Comparison of ENCODE assay signal across 14 cellular contexts in the genomic region with DNA sequence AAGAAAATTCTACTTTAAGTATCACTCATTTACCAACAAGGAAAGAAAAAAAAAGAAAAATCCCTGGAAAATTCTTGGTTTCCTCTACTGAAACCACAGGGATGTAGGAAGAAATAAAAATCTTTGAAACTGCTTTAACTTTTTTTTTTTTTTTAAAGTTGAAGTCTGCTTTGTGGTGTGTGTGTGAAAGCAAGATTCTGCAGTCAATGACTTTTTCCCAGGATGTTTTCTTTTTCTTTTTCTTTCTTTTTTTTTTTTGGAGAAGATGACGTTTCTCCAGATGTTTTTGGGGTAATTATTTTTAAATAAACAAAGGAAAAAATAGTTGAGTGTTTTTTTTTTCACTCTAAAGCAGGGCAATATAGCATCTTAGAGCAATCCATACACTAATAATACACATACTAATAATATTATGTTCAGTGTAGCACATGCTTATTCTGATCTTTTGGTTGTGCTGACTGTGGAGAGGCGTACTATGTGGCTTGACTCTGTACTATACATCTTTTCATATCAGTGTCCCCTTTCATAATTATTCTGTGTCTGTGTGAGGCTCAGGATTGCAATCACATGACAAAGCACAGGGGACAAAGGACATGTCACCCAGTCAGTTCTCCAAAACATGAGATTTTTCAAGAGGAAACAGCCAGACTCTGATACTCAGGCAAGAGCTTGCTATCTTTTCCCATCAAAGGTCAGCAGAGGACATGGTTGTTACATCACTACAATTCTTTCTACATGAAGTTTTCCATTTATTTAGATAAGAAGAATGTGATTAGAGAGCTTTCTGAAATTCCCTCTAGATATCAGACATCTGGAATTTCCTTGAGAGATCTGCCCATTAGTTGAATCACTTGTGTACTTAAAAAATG.
DNase-seq lines count a peak whose midpoint lies in the region; ATAC-seq and TF ChIP-seq lines count a peak whose summit lies in the region.
"Had no signal": no experiment of that assay in that cellular context is flagged by ENCODE, and none has a peak within 500 bp of the region (broad histone marks: within the 10 kb centered on the region; RNA-seq: fewer than 3 reads in every experiment).

No MANE protein-coding gene starts in this region.

- no peaks in the 10 kb centered on the region for H3K9me3 Mint-ChIP-seq in Caco-2 (ENCODE audit: unreplicated experiment)
- no peaks in the 10 kb centered on the region for H3K9me3 Mint-ChIP-seq in activated T-cell treated with anti-CD3 and anti-CD28 coated beads, Interleukin-2, amount 50 U/mL, for 24 hours
- H3K9me3 Mint-ChIP-seq: activated T-helper 1 cell treated with anti-CD3 and anti-CD28 coated beads, Interleukin-12 subunit alpha, Interleukin-12 subunit beta, Interleukin-2, Interleukin-4 antibody, amounts not matched to agents 30 ng/mL and 10 ng/mL and 1 ng/mL, durations not matched to agents 14 hours and 24 hours and 36 hours; CD4-positive, CD25-positive, alpha-beta regulatory T cell; central memory CD8-positive, alpha-beta T cell; WTC11 had no signal

- H3K36me3 Mint-ChIP-seq in Caco-2 (ENCODE audit: insufficient read depth, unreplicated experiment), result peaks cover 4% of the 10 kb centered on the region
- H3K36me3 Mint-ChIP-seq in activated T-cell treated with anti-CD3 and anti-CD28 coated beads, Interleukin-2, amount 50 U/mL, for 24 hours (ENCODE audit: low read depth), result peaks cover 44% of the 10 kb centered on the region

- H3K27ac Mint-ChIP-seq in Caco-2 (ENCODE audit: unreplicated experiment), result no peak overlapping the region
- no peak overlapping the region for H3K27ac Mint-ChIP-seq in activated T-cell treated with anti-CD3 and anti-CD28 coated beads, Interleukin-2, amount 50 U/mL, for 24 hours
- H3K27ac Mint-ChIP-seq: activated T-helper 1 cell treated with anti-CD3 and anti-CD28 coated beads, Interleukin-12 subunit alpha, Interleukin-12 subunit beta, Interleukin-2, Interleukin-4 antibody, amounts not matched to agents 30 ng/mL and 10 ng/mL and 1 ng/mL, durations not matched to agents 14 hours and 24 hours and 36 hours; CD4-positive, CD25-positive, alpha-beta regulatory T cell; WTC11 had no signal

- H3K4me1 Mint-ChIP-seq in Caco-2 (ENCODE audit: low read depth, unreplicated experiment), result peaks cover 1% of the 10 kb centered on the region
- H3K4me1 Mint-ChIP-seq in activated T-cell treated with anti-CD3 and anti-CD28 coated beads, Interleukin-2, amount 50 U/mL, for 24 hours (ENCODE audit: low read depth), result no peaks in the 10 kb centered on the region
- H3K4me1 Mint-ChIP-seq: CD4-positive, CD25-positive, alpha-beta regulatory T cell; central memory CD8-positive, alpha-beta T cell had no signal

- CTCF ChIA-PET in Caco-2 (lab: Charles Lee), result no interaction called here

- H3K4me3 ChIP-seq in Caco-2 (ENCODE audit: low read depth, low read length), result no peak overlapping the region
- no peak overlapping the region for H3K4me3 ChIP-seq in WERI-Rb-1 (ENCODE audit: low read depth, low read length)

- no TSS peak for BruUV-seq in Caco-2 (replicated peaks; lab: Mats Ljungman, UMichigan)

- no peaks in the 10 kb centered on the region for H3K9me3 ChIP-seq in Caco-2
- H3K9me3 ChIP-seq in WERI-Rb-1 (ENCODE audit: severe bottlenecking), result no peaks in the 10 kb centered on the region

- H3K36me3 ChIP-seq in Caco-2 (ENCODE audit: control insufficient read depth, insufficient read depth, low read length) (no peaks in the 10 kb centered on the region), WERI-Rb-1 (peaks cover 65% of the 10 kb centered on the region)

- H3K4me1 ChIP-seq in Caco-2, result peaks cover 37% of the 10 kb centered on the region

- intact Hi-C loops in Caco-2 (cut with micrococcal nuclease; ENCODE audit: unreplicated experiment) (no loop called here), left cardiac atrium (cut with DNase I) (no loop called here)

- peak; percentile 28 to 42 for DNase-seq in Caco-2
- peak; percentile 91 for DNase-seq in amniotic epithelial cell (ENCODE audit: low read depth)
- no peak for DNase-seq in left cardiac atrium
- DNase-seq in pulmonary artery endothelial cell (ENCODE audit: low read depth, low spot score), result peak; percentile 40
- DNase-seq in WERI-Rb-1, result no peak
- DNase-seq in activated T-cell treated with anti-CD3 and anti-CD28 coated beads, Interleukin-2, amount 50 U/mL, for 24 hours, result no peak
- DNase-seq: CD4-positive, CD25-positive, alpha-beta regulatory T cell; KG1; RPMI8226 had no signal

- H3K27me3 Mint-ChIP-seq in Caco-2 (ENCODE audit: insufficient read depth, unreplicated experiment), result no peaks in the 10 kb centered on the region
- H3K27me3 Mint-ChIP-seq in activated T-cell treated with anti-CD3 and anti-CD28 coated beads, Interleukin-2, amount 50 U/mL, for 24 hours, result no peaks in the 10 kb centered on the region
- H3K27me3 Mint-ChIP-seq: CD4-positive, CD25-positive, alpha-beta regulatory T cell; central memory CD8-positive, alpha-beta T cell had no signal

- POLR2A ChIA-PET in Caco-2 (lab: Charles Lee), result interaction anchor here (0.5 kb wide), 1 partner anchor 14 kb away, joined by 4 read pairs; no protein-coding TSS in a partner anchor

- H3K27me3 ChIP-seq in Caco-2 (replicated peaks; ENCODE audit: control insufficient read depth, insufficient read depth, low read length) (no peaks in the 10 kb centered on the region), WERI-Rb-1 (ENCODE audit: insufficient read depth, low read depth, severe bottlenecking) (no peaks in the 10 kb centered on the region)

- no peak overlapping the region for H3K4me3 Mint-ChIP-seq in Caco-2 (ENCODE audit: unreplicated experiment)
- H3K4me3 Mint-ChIP-seq in activated T-cell treated with anti-CD3 and anti-CD28 coated beads, Interleukin-2, amount 50 U/mL, for 24 hours, result no peak overlapping the region
- H3K4me3 Mint-ChIP-seq: activated T-helper 1 cell treated with anti-CD3 and anti-CD28 coated beads, Interleukin-12 subunit alpha, Interleukin-12 subunit beta, Interleukin-2, Interleukin-4 antibody, amounts not matched to agents 30 ng/mL and 10 ng/mL and 1 ng/mL, durations not matched to agents 14 hours and 24 hours and 36 hours; CD4-positive, CD25-positive, alpha-beta regulatory T cell; central memory CD8-positive, alpha-beta T cell; WTC11 had no signal

- H3K27ac ChIP-seq in WERI-Rb-1, result no peak overlapping the region

- ATAC-seq in left cardiac atrium (peak; percentile 63 to 76), HG02571 (IDR thresholded peaks at IDR 0.05; ENCODE audit: unreplicated experiment) (no peak), GM18519 (IDR thresholded peaks at IDR 0.05; ENCODE audit: low FRiP score, unreplicated experiment) (no peak)
- ATAC-seq: WTC11 had no signal

- TF ChIP-seq CTCF in Caco-2 (IDR thresholded peaks at IDR 0.05; ENCODE audit: insufficient read depth in 1 of 2, low read depth in 1 of 2, low read length in 1 of 2, severe bottlenecking in 1 of 2, unreplicated experiment in 1 of 2), result no peak
- TF ChIP-seq CTCF in WERI-Rb-1 (IDR thresholded peaks at IDR 0.05; ENCODE audit: low read depth, low read length), result no peak

Comparison
In these comparisons a context has a peak if more than half of its experiments do, and no peak if none do; other contexts are left out.
1. DNase-seq: peak in Caco-2 (2 of 2), amniotic epithelial cell (single experiment) and pulmonary artery endothelial cell (single experiment); none in left cardiac atrium (single experiment), WERI-Rb-1 (single experiment) and activated T-cell treated with anti-CD3 and anti-CD28 coated beads, Interleukin-2, amount 50 U/mL, for 24 hours (single experiment).
2. ATAC-seq: peak in left cardiac atrium (2 of 2); none in HG02571 (single experiment) and GM18519 (single experiment).